11 cellular contexts compared by ENCODE assay signal in genomic region chr13:110329798-110330461, GRCh38. TPM values are rescaled to one million over a fixed set of nuclear protein-coding genes. Genes with fewer than 3 reads are reported as not detected.
DNase-seq lines count a peak whose midpoint lies in the region; ATAC-seq and TF ChIP-seq lines count a peak whose summit lies in the region.
"Had no signal": no experiment of that assay in that cellular context is flagged by ENCODE, and none has a peak within 500 bp of the region (broad histone marks: within the 10 kb centered on the region; RNA-seq: fewer than 3 reads in every experiment).

No MANE protein-coding gene starts in this region.

- DNase-seq in SK-N-SH = no peak
- no peak for DNase-seq in tibial nerve (ENCODE audit: low spot score in 2 of 2)
- no peak for DNase-seq in stimulated activated naive CD8-positive, alpha-beta T cell treated with anti-CD3 and anti-CD28 coated beads, Interleukin-15, Interleukin-2, amounts not matched to agents 100 U/mL and 50 U/mL, for 24 hours
- no peak for DNase-seq in HT-29 (ENCODE audit: low spot score)
- DNase-seq: activated T-cell treated with anti-CD3 and anti-CD28 coated beads, Interleukin-2, amount 50 U/mL, for 4 hours; NCI-H1436; OCI-M1 had no signal

- CTCF ChIA-PET in SK-N-SH (lab: Yijun Ruan, JAX) = no interaction called here

- no peak overlapping the region for H2AFZ ChIP-seq in SK-N-SH (ENCODE audit: low read depth)

- TF ChIP-seq POLR2A in tibial nerve (IDR thresholded peaks at IDR 0.05) = no peak

- H3K27me3 ChIP-seq in SK-N-SH (ENCODE audit: insufficient read depth) (no peaks in the 10 kb centered on the region), esophagus (ENCODE audit: control insufficient read depth in 1 of 2, insufficient read depth in 2 of 2, low read length in 2 of 2) (no peaks in the 10 kb centered on the region), mucosa of rectum (ENCODE audit: control insufficient read depth in 2 of 2, insufficient read depth in 2 of 2, low read length in 2 of 2) (no peaks in the 10 kb centered on the region), tibial nerve (no peaks in the 10 kb centered on the region)

- POLR2A ChIA-PET in SK-N-SH (lab: Yijun Ruan, JAX) = no interaction called here

- no peak overlapping the region for H3K4me3 ChIP-seq in SK-N-SH (ENCODE audit: low read depth in 2 of 2, low read length in 1 of 2)
- no peak overlapping the region for H3K4me3 ChIP-seq in esophagus (ENCODE audit: low read depth in 1 of 2, low read length in 2 of 2)
- H3K4me3 ChIP-seq in mucosa of rectum (ENCODE audit: low read length in 2 of 2) = no peak overlapping the region
- H3K4me3 ChIP-seq in tibial nerve = peak overlapping the region in 2 of 4 donors; percentile 11 to 12

- H3K9me2 ChIP-seq in SK-N-SH = no peaks in the 10 kb centered on the region

- TF ChIP-seq RAD21 in SK-N-SH (IDR thresholded peaks at IDR 0.05; ENCODE audit: low read length) = no peak

- H3K27ac ChIP-seq in SK-N-SH (ENCODE audit: low read depth in 2 of 2, low read length in 1 of 2) (peak overlapping the region in 1 of 2 experiments; percentile 61; a peak in 2 of 4 replicates), esophagus (ENCODE audit: low read depth in 2 of 2, low read length in 1 of 2) (peak overlapping the region; percentile 80), mucosa of rectum (ENCODE audit: low read depth in 2 of 2, low read length in 2 of 2) (peak overlapping the region; percentile 57 to 71), tibial nerve (peak overlapping the region in 3 of 4 donors; percentile 62 to 84 (median 79))

- ATAC-seq in GM21515 (IDR thresholded peaks at IDR 0.05; ENCODE audit: unreplicated experiment) (no peak), GM21825 (IDR thresholded peaks at IDR 0.05; ENCODE audit: unreplicated experiment) (no peak)
- ATAC-seq in stimulated activated naive CD8-positive, alpha-beta T cell treated with anti-CD3 and anti-CD28 coated beads, Interleukin-15, Interleukin-2, amounts not matched to agents 100 U/mL and 50 U/mL, for 24 hours = no peak
- ATAC-seq: activated T-cell treated with anti-CD3 and anti-CD28 coated beads, Interleukin-2, amount 50 U/mL, for 4 hours had no signal

- 78% methylated on average over 21 of the region's 21 CpGs for WGBS in SK-N-SH (ENCODE audit: low lambda C conversion rate)
- WGBS in esophagus, 2 donors = 68 to 72% methylated on average over 21 of the region's 21 CpGs
- 51 to 59% methylated on average over 21 of the region's 21 CpGs for WGBS in tibial nerve, 2 donors

- H4K20me1 ChIP-seq in SK-N-SH (ENCODE audit: insufficient read depth) = no peaks in the 10 kb centered on the region

- TF ChIP-seq CTCF in SK-N-SH (IDR thresholded peaks at IDR 0.05) (no peak), tibial nerve (IDR thresholded peaks at IDR 0.05) (no peak)

- H3K36me3 ChIP-seq in SK-N-SH (replicated peaks in 1 of 2; ENCODE audit: control insufficient read depth in 1 of 2, insufficient read depth in 2 of 2, low read length in 1 of 2) (peaks cover 0 to 3% of the 10 kb centered on the region in 2 experiments), esophagus (ENCODE audit: control insufficient read depth in 2 of 2, insufficient read depth in 2 of 2, low read length in 1 of 2) (no peaks in the 10 kb centered on the region), mucosa of rectum (ENCODE audit: control insufficient read depth in 2 of 2, insufficient read depth in 2 of 2, low read length in 2 of 2) (no peaks in the 10 kb centered on the region), tibial nerve (peaks cover 0 to 13% (median 0%) of the 10 kb centered on the region in 3 donors)

- peaks cover 96% of the 10 kb centered on the region for H3K79me2 ChIP-seq in SK-N-SH (ENCODE audit: insufficient read depth)

- H3K4me2 ChIP-seq in SK-N-SH = no peak overlapping the region

- H3F3A ChIP-seq in SK-N-SH (replicated peaks; ENCODE audit: insufficient read depth) = peaks cover 19% of the 10 kb centered on the region

- H3K4me1 ChIP-seq in SK-N-SH (ENCODE audit: control insufficient read depth in 1 of 2, insufficient read depth in 2 of 2, low read depth in 1 of 2, low read length in 1 of 2) (peaks cover 18 to 53% of the 10 kb centered on the region in 2 experiments; a peak in 3 of 4 replicates), esophagus (ENCODE audit: control insufficient read depth in 2 of 2, insufficient read depth in 2 of 2, low read length in 1 of 2) (peaks cover 0 to 3% of the 10 kb centered on the region in 2 donors), mucosa of rectum (ENCODE audit: control insufficient read depth in 2 of 2, insufficient read depth in 2 of 2, low read length in 2 of 2) (peaks cover 0 to 5% of the 10 kb centered on the region in 2 donors), tibial nerve (peaks cover 0 to 96% (median 37%) of the 10 kb centered on the region in 4 donors)

- H3K9me3 ChIP-seq in SK-N-SH = no peaks in the 10 kb centered on the region
- no peaks in the 10 kb centered on the region for H3K9me3 ChIP-seq in esophagus (ENCODE audit: control insufficient read depth in 2 of 2, insufficient read depth in 1 of 2, low read depth in 1 of 2, low read length in 1 of 2)
- H3K9me3 ChIP-seq in mucosa of rectum (ENCODE audit: control insufficient read depth in 2 of 2, low read length in 2 of 2) = no peaks in the 10 kb centered on the region
- H3K9me3 ChIP-seq in tibial nerve = no peaks in the 10 kb centered on the region

- H3K9ac ChIP-seq in SK-N-SH = peak overlapping the region; percentile 1; the same call in 1 of the 2 replicates
- H3K9ac ChIP-seq in mucosa of rectum (ENCODE audit: low read depth in 1 of 2, low read length in 2 of 2) = no peak overlapping the region

- TF ChIP-seq EP300 in SK-N-SH (IDR thresholded peaks at IDR 0.05; ENCODE audit: borderline replicate concordance in 1 of 2, low read depth in 1 of 2, low read length in 1 of 2) = no peak
- TF ChIP-seq EP300 in tibial nerve (IDR thresholded peaks at IDR 0.05) = no peak

TF ChIP-seq in SK-N-SH, 30 proteins besides CTCF, POLR2A, EP300 and RAD21:
- TF ChIP-seq PBX3 (IDR thresholded peaks at IDR 0.05) (no peak), USF1 (IDR thresholded peaks at IDR 0.05; ENCODE audit: borderline replicate concordance, low read depth) (no peak), EZH2phosphoT487 (IDR thresholded peaks at IDR 0.05; ENCODE audit: borderline replicate concordance, low read depth) (no peak)

RNA-seq across cellular contexts. Expression of gene COL4A2, which starts 22.8 kb away (rescaled TPM):
- polyA plus RNA-seq in SK-N-SH (2012; rRNA removed) (61.1 and 137 TPM in 2 replicates), esophagus (10 to 100 TPM; 25.3 to 39.2 TPM)
- polyA plus RNA-seq in SK-N-SH (2012; cell fraction: cytosol; rRNA removed) = 42.5 and 60.6 TPM in 2 replicates
- 103 and 166 TPM in 2 replicates for polyA plus RNA-seq in SK-N-SH (2012; cell fraction: nucleus; rRNA removed)
- 100 to 1,000 TPM; 576 to 821 (median 658) TPM for total RNA-seq in tibial nerve
- total RNA-seq in HT-29 (2014; rRNA removed; shearing (Covaris generic)) = 38.4 and 44.2 TPM in 2 replicates

RNA-seq across cellular contexts. Expression of gene COL4A1, which starts 23.0 kb away (rescaled TPM):
- polyA plus RNA-seq in SK-N-SH (2012; rRNA removed) (28.2 and 30.3 TPM in 2 replicates), esophagus (10 to 100 TPM; 10.4 to 23.7 TPM)
- polyA plus RNA-seq in SK-N-SH (2012; cell fraction: cytosol; rRNA removed) = 28.1 and 32.5 TPM in 2 replicates
- 48.2 and 61.1 TPM in 2 replicates for polyA plus RNA-seq in SK-N-SH (2012; cell fraction: nucleus; rRNA removed)
- total RNA-seq in tibial nerve = 100 to 1,000 TPM; 385 to 583 (median 526) TPM
- total RNA-seq in HT-29 (2014; rRNA removed; shearing (Covaris generic)) = 0.10 and 0.29 TPM in 2 replicates

Comparison
In these comparisons a context has a peak if more than half of its experiments do, and no peak if none do; other contexts are left out.
1. RNA of gene COL4A2, which starts 22.8 kb away (total RNA-seq): 576 to 821 TPM in tibial nerve; 38.4 to 44.2 TPM in HT-29; every median in the first group is over 10 times any median in the second.
2. RNA of gene COL4A1, which starts 23.0 kb away (total RNA-seq): 385 to 583 TPM in tibial nerve; 0.10 to 0.29 TPM in HT-29; every median in the first group is over 100 times any median in the second.